8 cellular contexts compared by ENCODE assay signal in the genomic region with DNA sequence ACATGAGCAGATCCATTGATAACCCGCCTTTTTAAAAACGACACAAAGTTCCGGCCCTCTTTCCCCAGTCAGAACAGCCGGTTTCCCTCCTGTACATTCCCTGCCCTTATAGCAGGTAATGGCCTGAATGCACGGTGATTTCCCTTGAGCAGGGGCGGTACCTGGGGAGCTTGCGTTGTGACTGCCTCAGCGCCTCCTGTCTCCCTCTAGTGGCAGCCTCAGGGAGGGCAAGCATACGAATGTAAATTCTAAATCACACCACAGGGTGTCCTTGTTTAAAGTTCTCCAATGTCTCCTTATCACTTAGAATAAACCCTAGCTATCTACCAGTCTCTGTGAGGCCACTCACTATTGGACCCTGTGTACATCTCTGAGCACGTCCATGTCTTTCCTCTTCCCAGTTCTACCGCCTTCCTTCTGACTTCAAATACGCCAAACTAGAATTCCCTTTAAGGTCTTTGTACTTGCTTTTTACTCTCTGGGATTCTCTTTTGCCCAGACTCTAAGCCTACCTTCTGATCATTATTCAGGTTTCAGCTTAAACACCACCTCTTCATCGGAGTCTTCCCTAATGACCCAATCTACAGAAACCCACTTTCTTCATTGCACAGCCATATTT. TPM values are rescaled to one million over a fixed set of nuclear protein-coding genes. Genes with fewer than 3 reads are reported as not detected.
DNase-seq lines count a peak whose midpoint lies in the region; ATAC-seq and TF ChIP-seq lines count a peak whose summit lies in the region.

No MANE protein-coding gene starts in this region.

- POLR2A ChIA-PET in CD4-positive, alpha-beta memory T cell (lab: Charles Lee; ENCODE audit: partially characterized antibody): no interaction called here

- peak; percentile 99 for ATAC-seq in GM19351 (IDR thresholded peaks at IDR 0.05; ENCODE audit: unreplicated experiment)
- peak; percentile 99 for ATAC-seq in HG03354 (IDR thresholded peaks at IDR 0.05; ENCODE audit: poor library complexity, severe bottlenecking, unreplicated experiment)

- CTCF ChIA-PET in CD4-positive, alpha-beta memory T cell (lab: Charles Lee; ENCODE audit: partially characterized antibody): interaction anchor here (0.7 to 2.5 kb wide), 8 partner anchors 8 to 531 kb away, joined by 3 to 20 read pairs (median 4); no protein-coding TSS in a partner anchor

- no peaks in the 10 kb centered on the region for H3K27me3 Mint-ChIP-seq in CD4-positive, alpha-beta memory T cell

- H3K4me1 ChIP-seq in CD4-positive, alpha-beta memory T cell (ENCODE audit: insufficient read depth, low read length): no peaks in the 10 kb centered on the region

- H3K4me1 Mint-ChIP-seq in CD4-positive, alpha-beta memory T cell: peaks cover 0 to 3% (median 0%) of the 10 kb centered on the region in 4 donors

- DNase-seq in CD4-positive, alpha-beta memory T cell: peak; percentile 36 to 61 (median 58)
- DNase-seq in NOMO-1 treated with dmso at 0.1 percent for 144 hours (lab: John Stamatoyannopoulos, UW; ENCODE audit: unreplicated experiment): peak; percentile 47
- DNase-seq in activated CD8-positive, alpha-beta memory T cell treated with anti-CD3 and anti-CD28 coated beads, Interleukin-2, amount 50 U/mL, for 1 hour (ENCODE audit: extremely low read depth): peak; percentile 5
- peak; percentile 56 for DNase-seq in fibroblast of mammary gland (ENCODE audit: low read depth)
- DNase-seq in stimulated activated CD4-positive, alpha-beta T cell treated with anti-CD3 and anti-CD28 coated beads, Interleukin-12 subunit alpha, Interleukin-12 subunit beta, amount 100 ng/mL, for 24 hours (ENCODE audit: low read depth in 2 of 2): peak; percentile 57 to 72
- DNase-seq in NCI-H510A (lab: John Stamatoyannopoulos, UW): no peak

- H3K36me3 Mint-ChIP-seq in CD4-positive, alpha-beta memory T cell: no peaks in the 10 kb centered on the region

- H3K9me3 Mint-ChIP-seq in CD4-positive, alpha-beta memory T cell: no peaks in the 10 kb centered on the region

- H3K9me3 ChIP-seq in CD4-positive, alpha-beta memory T cell (ENCODE audit: control insufficient read depth in 1 of 2, low read length in 2 of 2): no peaks in the 10 kb centered on the region

- no peak overlapping the region for H3K27ac ChIP-seq in CD4-positive, alpha-beta memory T cell (ENCODE audit: low read depth, low read length)

- no peak overlapping the region for H3K4me3 Mint-ChIP-seq in CD4-positive, alpha-beta memory T cell

- no peaks in the 10 kb centered on the region for H3K36me3 ChIP-seq in CD4-positive, alpha-beta memory T cell (ENCODE audit: insufficient read depth, low read length)

- TF ChIP-seq CTCF in fibroblast of mammary gland (conservative IDR thresholded peaks at IDR 0.05; ENCODE audit: control insufficient read depth, insufficient read depth, low read depth, low read length): peak; percentile 87

- intact Hi-C loops in CD4-positive, alpha-beta memory T cell (cut with micrococcal nuclease): loop anchor here (1.0 to 2.0 kb wide), 2 partner anchors 408 to 530 kb away; no protein-coding TSS in a partner anchor

- no peak overlapping the region for H3K4me3 ChIP-seq in CD4-positive, alpha-beta memory T cell (ENCODE audit: low read length in 2 of 2)
- H3K4me3 ChIP-seq in fibroblast of mammary gland (ENCODE audit: control insufficient read depth, low read depth, low read length): no peak overlapping the region

- no peaks in the 10 kb centered on the region for H3K27me3 ChIP-seq in CD4-positive, alpha-beta memory T cell (ENCODE audit: insufficient read depth, low read length)

- no peak overlapping the region for H3K27ac Mint-ChIP-seq in CD4-positive, alpha-beta memory T cell

RNA-seq across cellular contexts. Expression of gene LDB2, which starts 18.4 kb away (rescaled TPM):
- total RNA-seq in CD4-positive, alpha-beta memory T cell: not detected
- polyA plus RNA-seq in CD4-positive, alpha-beta memory T cell: not detected
